15 cellular contexts compared by ENCODE assay signal in genomic region chr5:34524123-34524522, GRCh38.
DNase-seq lines count a peak whose midpoint lies in the region; ATAC-seq, FAIRE-seq and TF ChIP-seq lines count a peak whose summit lies in the region.
"Had no signal": no experiment of that assay in that cellular context is flagged by ENCODE, and none has a peak within 500 bp of the region (broad histone marks: within the 10 kb centered on the region; RNA-seq: fewer than 3 reads in every experiment).

No MANE protein-coding gene starts in this region.

- H3K36me3 ChIP-seq in PC-9 (ENCODE audit: low read depth): no peaks in the 10 kb centered on the region
- no peaks in the 10 kb centered on the region for H3K36me3 ChIP-seq in esophagus muscularis mucosa
- H3K36me3 ChIP-seq in kidney (ENCODE audit: control insufficient read depth in 1 of 2, insufficient read depth in 2 of 2, low read length in 2 of 2): no peaks in the 10 kb centered on the region
- H3K36me3 ChIP-seq: sigmoid colon, vagina had no signal

- no peak for TF ChIP-seq CTCF in PC-9 (conservative IDR thresholded peaks at IDR 0.05)
- no peak for TF ChIP-seq CTCF in esophagus muscularis mucosa (IDR thresholded peaks at IDR 0.05)
- no peak for TF ChIP-seq CTCF in kidney (IDR thresholded peaks at IDR 0.05; ENCODE audit: borderline replicate concordance, extremely low read depth, insufficient read depth)

- peaks cover 31% of the 10 kb centered on the region; the same call in 1 of the 2 replicates for H3F3A ChIP-seq in PC-9 (ENCODE audit: insufficient read depth, low read depth)

- no peak overlapping the region for H2AFZ ChIP-seq in PC-9

- no peaks in the 10 kb centered on the region for H3K27me3 ChIP-seq in PC-9 (ENCODE audit: insufficient read depth, low read depth)
- H3K27me3 ChIP-seq in esophagus muscularis mucosa: no peaks in the 10 kb centered on the region
- H3K27me3 ChIP-seq: sigmoid colon, vagina had no signal

- no peaks in the 10 kb centered on the region for H3K9me2 ChIP-seq in PC-9 (ENCODE audit: insufficient read depth)

- H4K20me1 ChIP-seq in PC-9 (ENCODE audit: insufficient read depth): no peaks in the 10 kb centered on the region

- peaks cover 75% of the 10 kb centered on the region for H3K4me1 ChIP-seq in PC-9 (replicated peaks; ENCODE audit: insufficient read depth)
- peaks cover 3 to 34% (median 20%) of the 10 kb centered on the region in 4 donors for H3K4me1 ChIP-seq in esophagus muscularis mucosa
- no peaks in the 10 kb centered on the region for H3K4me1 ChIP-seq in kidney (ENCODE audit: control insufficient read depth in 1 of 2, insufficient read depth in 1 of 2, low read depth in 1 of 2, low read length in 2 of 2)
- H3K4me1 ChIP-seq: vagina had no signal

- H3K9ac ChIP-seq in kidney (ENCODE audit: low read length in 2 of 2): no peak overlapping the region

- ATAC-seq in HG02852 (IDR thresholded peaks at IDR 0.05; ENCODE audit: unreplicated experiment): no peak
- no peak for ATAC-seq in effector memory CD8-positive, alpha-beta T cell (replicated peaks)

- 75% methylated on average over 1 of the region's 1 CpG for WGBS in esophagus muscularis mucosa

- CTCF ChIA-PET in PC-9 (lab: Charles Lee): interaction anchor here (0.7 to 1.3 kb wide), 8 partner anchors 39 to 479 kb away, joined by 3 to 5 read pairs (median 3); no protein-coding TSS in a partner anchor

- no peak overlapping the region for H3K27ac Mint-ChIP-seq in effector memory CD8-positive, alpha-beta T cell
- H3K27ac Mint-ChIP-seq: activated naive CD8-positive, alpha-beta T cell treated with anti-CD3 and anti-CD28 coated beads for 36 hours; CD4-positive, CD25-positive, alpha-beta regulatory T cell had no signal

- no peak for TF ChIP-seq POLR2A in esophagus muscularis mucosa (IDR thresholded peaks at IDR 0.05; ENCODE audit: low read depth)

- H3K27me3 Mint-ChIP-seq in effector memory CD8-positive, alpha-beta T cell: no peaks in the 10 kb centered on the region

- POLR2A ChIA-PET in PC-9 (lab: Charles Lee; ENCODE audit: unreplicated experiment): interaction anchor here (0.6 to 0.7 kb wide), 2 partner anchors 35 to 212 kb away, joined by 5 to 12 read pairs; no protein-coding TSS in a partner anchor

- peaks cover 0 to 7% of the 10 kb centered on the region in 2 donors for H3K4me1 Mint-ChIP-seq in effector memory CD8-positive, alpha-beta T cell (ENCODE audit: low read depth in 2 of 2)

- BruUV-seq in PC-9 (replicated peaks; lab: Mats Ljungman, UMichigan): no TSS peak

- no peaks in the 10 kb centered on the region for H3K9me3 Mint-ChIP-seq in effector memory CD8-positive, alpha-beta T cell
- H3K9me3 Mint-ChIP-seq: activated naive CD8-positive, alpha-beta T cell treated with anti-CD3 and anti-CD28 coated beads for 36 hours; CD4-positive, CD25-positive, alpha-beta regulatory T cell; H9 had no signal

- intact Hi-C loops in PC-9 (cut with micrococcal nuclease; ENCODE audit: unreplicated experiment): loop anchor here (5.0 kb wide), 1 partner anchor 298 kb away; no protein-coding TSS in a partner anchor
- intact Hi-C loops in esophagus muscularis mucosa (cut with DNase I): loop anchor here (5.0 kb wide), 2 partner anchors 133 to 313 kb away; partner anchors contain the start of genes RAI14 and TTC23L
- intact Hi-C loops in kidney (cut with DNase I): loop anchor here (5.0 kb wide), 1 partner anchor 373 kb away; no protein-coding TSS in a partner anchor

- no peak overlapping the region for H3K4me3 Mint-ChIP-seq in effector memory CD8-positive, alpha-beta T cell
- H3K4me3 Mint-ChIP-seq: activated naive CD8-positive, alpha-beta T cell treated with anti-CD3 and anti-CD28 coated beads for 36 hours; CD4-positive, CD25-positive, alpha-beta regulatory T cell; H9 had no signal

- no peaks in the 10 kb centered on the region for H3K79me2 ChIP-seq in PC-9 (ENCODE audit: low read depth)

- H3K4me3 ChIP-seq in PC-9 (no peak overlapping the region), esophagus muscularis mucosa (no peak overlapping the region), kidney (ENCODE audit: low read length in 2 of 2) (no peak overlapping the region)
- H3K4me3 ChIP-seq: dorsolateral prefrontal cortex, sigmoid colon, vagina had no signal

- H3K4me2 ChIP-seq in PC-9: peak overlapping the region; percentile 53

- DNase-seq in EH (ENCODE audit: low read depth) (peak; percentile 91), PC-9 (peak; percentile 29 to 92), esophagus muscularis mucosa (ENCODE audit: extremely low spot score) (no peak), renal cortical epithelial cell (ENCODE audit: low read depth) (peak; percentile 76), NCI-H1092 treated with DMSO at 0.1 percent for 48 hours (lab: John Stamatoyannopoulos, UW) (no peak), kidney (no peak)
- DNase-seq in effector memory CD8-positive, alpha-beta T cell: no peak
- DNase-seq: activated naive CD8-positive, alpha-beta T cell treated with anti-CD3 and anti-CD28 coated beads for 36 hours; CD4-positive, CD25-positive, alpha-beta regulatory T cell; dorsolateral prefrontal cortex; H9; KG1; sigmoid colon had no signal

- TF ChIP-seq EP300 in esophagus muscularis mucosa (IDR thresholded peaks at IDR 0.05): no peak

- H3K36me3 Mint-ChIP-seq in effector memory CD8-positive, alpha-beta T cell (ENCODE audit: insufficient read depth): no peaks in the 10 kb centered on the region
- H3K36me3 Mint-ChIP-seq: activated naive CD8-positive, alpha-beta T cell treated with anti-CD3 and anti-CD28 coated beads for 36 hours; CD4-positive, CD25-positive, alpha-beta regulatory T cell had no signal

- H3K27ac ChIP-seq in PC-9 (peak overlapping the region; percentile 69), esophagus muscularis mucosa (replicated peaks in 1 of 4) (peak overlapping the region in 3 of 4 donors; percentile 70 to 80 (median 76)), kidney (ENCODE audit: low read depth in 2 of 2, low read length in 2 of 2) (no peak overlapping the region)

- H3K9me3 ChIP-seq in PC-9 (ENCODE audit: insufficient read depth, low read depth) (no peaks in the 10 kb centered on the region), esophagus muscularis mucosa (no peaks in the 10 kb centered on the region), kidney (ENCODE audit: control insufficient read depth in 1 of 2, low read length in 2 of 2) (no peaks in the 10 kb centered on the region)
- H3K9me3 ChIP-seq: sigmoid colon, vagina had no signal

- FAIRE-seq in kidney (lab: Jason Lieb, UNC): no peak

Comparison
In these comparisons a context has a peak if more than half of its experiments do, and no peak if none do; other contexts are left out.
1. DNase-seq: peak in EH (single experiment), PC-9 (2 of 2) and renal cortical epithelial cell (single experiment); none in esophagus muscularis mucosa (single experiment), NCI-H1092 treated with DMSO at 0.1 percent for 48 hours (single experiment), effector memory CD8-positive, alpha-beta T cell (0 of 3) and kidney (single experiment).
2. H3K27ac ChIP-seq: peak in PC-9 (single experiment) and esophagus muscularis mucosa (3 of 4); none in kidney (0 of 2).